ENCODE assay signal across 1 cellular context in the genomic region with DNA sequence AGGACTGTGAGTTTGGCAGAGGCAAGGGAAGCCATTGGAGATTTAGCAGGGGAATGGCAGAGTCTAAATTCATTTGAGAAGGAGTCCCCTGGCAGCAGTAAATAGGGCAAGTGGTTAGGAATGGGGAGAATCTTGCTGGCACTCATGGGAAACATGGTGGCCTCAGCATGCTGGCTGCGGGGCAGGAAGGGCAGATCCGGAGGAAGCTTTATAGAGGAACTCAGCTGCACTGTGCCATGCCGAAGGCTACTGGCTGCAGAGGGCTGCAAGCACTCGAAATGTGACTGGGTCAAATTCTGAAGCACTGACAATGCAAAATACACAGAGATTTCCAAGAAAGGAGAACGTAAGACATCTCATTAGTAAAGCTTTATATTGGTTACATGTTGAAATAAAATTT.
TF ChIP-seq lines count a peak whose summit lies in the region.

No MANE protein-coding gene starts in this region.

TF ChIP-seq in HCT116, 20 proteins besides CTCF, POLR2A, EP300 and RAD21:
- TF ChIP-seq POLR2AphosphoS5 (IDR thresholded peaks at IDR 0.05; ENCODE audit: low read depth, low read length): no peak
- no peak for TF ChIP-seq JUND (IDR thresholded peaks at IDR 0.05)
- TF ChIP-seq, protein P1, sequence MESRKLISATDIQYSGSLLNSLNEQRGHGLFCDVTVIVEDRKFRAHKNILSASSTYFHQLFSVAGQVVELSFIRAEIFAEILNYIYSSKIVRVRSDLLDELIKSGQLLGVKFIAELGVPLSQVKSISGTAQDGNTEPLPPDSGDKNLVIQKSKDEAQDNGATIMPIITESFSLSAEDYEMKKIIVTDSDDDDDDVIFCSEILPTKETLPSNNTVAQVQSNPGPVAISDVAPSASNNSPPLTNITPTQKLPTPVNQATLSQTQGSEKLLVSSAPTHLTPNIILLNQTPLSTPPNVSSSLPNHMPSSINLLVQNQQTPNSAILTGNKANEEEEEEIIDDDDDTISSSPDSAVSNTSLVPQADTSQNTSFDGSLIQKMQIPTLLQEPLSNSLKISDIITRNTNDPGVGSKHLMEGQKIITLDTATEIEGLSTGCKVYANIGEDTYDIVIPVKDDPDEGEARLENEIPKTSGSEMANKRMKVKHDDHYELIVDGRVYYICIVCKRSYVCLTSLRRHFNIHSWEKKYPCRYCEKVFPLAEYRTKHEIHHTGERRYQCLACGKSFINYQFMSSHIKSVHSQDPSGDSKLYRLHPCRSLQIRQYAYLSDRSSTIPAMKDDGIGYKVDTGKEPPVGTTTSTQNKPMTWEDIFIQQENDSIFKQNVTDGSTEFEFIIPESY (IDR thresholded peaks at IDR 0.05; ENCODE audit: extremely low read depth, insufficient replicate concordance, low read length): no peak
- no peak for TF ChIP-seq ZFX (IDR thresholded peaks at IDR 0.05)
- no peak for TF ChIP-seq CEBPB (IDR thresholded peaks at IDR 0.05; ENCODE audit: low read depth)
- no peak for TF ChIP-seq EZH2phosphoT487 (IDR thresholded peaks at IDR 0.05; ENCODE audit: borderline replicate concordance)
- TF ChIP-seq ZNF274 (IDR thresholded peaks at IDR 0.05; ENCODE audit: low read depth, low read length): no peak
- TF ChIP-seq SP1 (IDR thresholded peaks at IDR 0.05; ENCODE audit: low read depth): no peak
- no peak for TF ChIP-seq YY1 (IDR thresholded peaks at IDR 0.05; ENCODE audit: extremely low read depth, insufficient replicate concordance, low read depth, low read length)
